ENCODE assay signal across 1 cellular context in the genomic region with DNA sequence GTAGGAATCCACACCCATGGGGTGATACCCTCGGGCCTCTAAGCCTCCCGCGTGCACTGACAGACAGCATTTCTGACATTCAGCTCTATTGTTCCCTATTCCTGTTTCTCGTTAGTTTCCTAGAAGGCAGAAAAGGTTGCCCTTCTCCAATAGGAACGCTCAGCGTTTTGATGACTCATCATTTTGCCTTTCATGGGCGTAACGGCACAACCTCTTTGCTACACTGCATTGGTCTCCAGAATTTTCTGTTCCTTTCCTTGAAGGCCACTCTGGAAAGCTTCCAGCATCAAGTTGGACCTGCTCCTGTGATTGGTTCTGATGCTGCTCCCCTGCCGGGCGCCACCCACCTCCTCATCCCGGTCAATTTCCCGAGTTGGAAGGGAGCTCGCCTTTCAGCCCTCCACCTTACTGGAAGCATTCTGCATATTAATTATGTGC.
TF ChIP-seq lines count a peak whose summit lies in the region.

No MANE protein-coding gene starts in this region.

TF ChIP-seq in HepG2, 621 proteins besides CTCF, POLR2A, EP300 and RAD21:
- TF ChIP-seq MAFF (IDR thresholded peaks at IDR 0.05; ENCODE audit: low read depth, low read length) (peak; percentile 99), MAFK (conservative IDR thresholded peaks at IDR 0.05 in 1 of 2, IDR thresholded peaks at IDR 0.05 in 1 of 2; ENCODE audit: low read length in 2 of 2) (peak; percentile 98 to 100), NFE2L2 (IDR thresholded peaks at IDR 0.05; ENCODE audit: low read length) (peak; percentile 27; the same call in 1 of the 2 replicates)
- TF ChIP-seq, protein P1, sequence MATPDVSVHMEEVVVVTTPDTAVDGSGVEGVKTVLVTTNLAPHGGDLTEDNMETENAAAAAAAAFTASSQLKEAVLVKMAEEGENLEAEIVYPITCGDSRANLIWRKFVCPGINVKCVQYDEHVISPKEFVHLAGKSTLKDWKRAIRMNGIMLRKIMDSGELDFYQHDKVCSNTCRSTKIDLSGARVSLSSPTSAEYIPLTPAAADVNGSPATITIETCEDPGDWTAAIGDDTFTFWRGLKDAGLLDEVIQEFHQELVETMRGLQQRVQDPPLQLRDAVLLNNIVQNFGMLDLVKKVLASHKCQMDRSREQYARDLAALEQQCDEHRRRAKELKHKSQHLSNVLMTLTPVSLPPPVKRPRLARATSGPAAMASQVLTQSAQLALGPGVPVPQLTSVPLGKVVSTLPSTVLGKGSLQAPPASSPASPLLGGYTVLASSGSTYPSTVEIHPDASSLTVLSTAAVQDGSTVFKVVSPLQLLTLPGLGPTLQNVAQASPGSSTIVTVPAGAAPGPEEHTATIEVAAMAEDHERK (CRISPR knock-in tag; IDR thresholded peaks at IDR 0.05; ENCODE audit: low read depth): no peak
